18 cellular contexts compared by ENCODE assay signal in the genomic region with DNA sequence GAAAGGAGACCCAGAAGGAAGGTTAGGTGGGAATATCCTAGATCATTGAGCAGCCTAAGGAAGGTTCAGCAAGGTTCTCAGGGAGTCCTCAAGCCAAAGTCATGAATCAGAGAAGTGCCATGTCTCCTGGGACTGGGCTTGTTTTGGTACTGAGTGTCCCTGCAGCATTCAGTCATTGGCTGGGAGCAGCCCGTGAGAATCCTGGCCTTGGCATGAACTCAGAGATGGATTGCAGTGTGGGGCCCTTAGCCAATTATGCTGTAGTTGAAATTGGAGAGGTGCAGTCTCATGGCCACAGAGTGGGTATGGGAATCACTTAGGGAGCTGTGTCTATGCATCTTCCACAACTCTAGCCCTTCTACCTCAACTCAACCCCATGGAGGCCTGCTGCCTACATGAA. TPM values are rescaled to one million over a fixed set of nuclear protein-coding genes. Genes with fewer than 3 reads are reported as not detected.
A peak's percentile ranks its signal among the peaks of the same experiment; 100 is the strongest.
DNase-seq lines count a peak whose midpoint lies in the region; ATAC-seq and TF ChIP-seq lines count a peak whose summit lies in the region.
"Had no signal": no experiment of that assay in that cellular context is flagged by ENCODE, and none has a peak within 500 bp of the region (broad histone marks: within the 10 kb centered on the region; RNA-seq: fewer than 3 reads in every experiment).

No MANE protein-coding gene starts in this region.

- H3K9me3 Mint-ChIP-seq in naive thymus-derived CD4-positive, alpha-beta T cell: no peaks in the 10 kb centered on the region
- H3K9me3 Mint-ChIP-seq: activated CD4-positive, alpha-beta memory T cell treated with anti-CD3 and anti-CD28 coated beads, Interleukin-2, amount 10 ng/mL, durations not matched to agents 7 days and 5 days; activated T-helper 2 cell treated with anti-CD3 and anti-CD28 coated beads, Interferon-gamma antibody, Interleukin-2, Interleukin-4, amounts not matched to agents 10 μg/mL and 5 μg/mL and 100 μg/mL, durations not matched to agents 14 hours and 24 hours and 36 hours; type B pancreatic cell had no signal

- H3K4me3 ChIP-seq in fibroblast of pulmonary artery (replicated peaks; ENCODE audit: low read depth, low read length) (no peak overlapping the region), psoas muscle (no peak overlapping the region)
- no peak overlapping the region for H3K4me3 ChIP-seq in naive thymus-derived CD4-positive, alpha-beta T cell (ENCODE audit: low read length)
- H3K4me3 ChIP-seq: BLaER1 treated with 17β-estradiol and CSF1 and Interleukin-3, amounts not matched to agents 10 nM and 100 nM; mucosa of descending colon; pancreas had no signal

- peaks cover 37% of the 10 kb centered on the region for H3K4me1 ChIP-seq in psoas muscle
- no peaks in the 10 kb centered on the region for H3K4me1 ChIP-seq in naive thymus-derived CD4-positive, alpha-beta T cell (ENCODE audit: control insufficient read depth in 2 of 2, insufficient read depth in 2 of 2, low read length in 2 of 2)
- H3K4me1 ChIP-seq: BLaER1 treated with 17β-estradiol and CSF1 and Interleukin-3, amounts not matched to agents 10 nM and 100 nM; pancreas had no signal

- intact Hi-C loops in psoas muscle (cut with DNase I): no loop called here
- intact Hi-C loops in naive thymus-derived CD4-positive, alpha-beta T cell (cut with micrococcal nuclease): no loop called here

- no peaks in the 10 kb centered on the region for H3K9me3 ChIP-seq in psoas muscle
- H3K9me3 ChIP-seq in naive thymus-derived CD4-positive, alpha-beta T cell (ENCODE audit: control insufficient read depth in 2 of 3, low read length in 3 of 3): no peaks in the 10 kb centered on the region
- H3K9me3 ChIP-seq: BLaER1 treated with 17β-estradiol and CSF1 and Interleukin-3, amounts not matched to agents 10 nM and 100 nM; mucosa of descending colon; pancreas had no signal

- H3K27me3 ChIP-seq in psoas muscle (ENCODE audit: insufficient read depth in 3 of 3, low read length in 2 of 3): no peaks in the 10 kb centered on the region
- H3K27me3 ChIP-seq in naive thymus-derived CD4-positive, alpha-beta T cell (ENCODE audit: control insufficient read depth in 2 of 2, insufficient read depth in 2 of 2, low read length in 2 of 2): no peaks in the 10 kb centered on the region
- H3K27me3 ChIP-seq: BLaER1 treated with 17β-estradiol and CSF1 and Interleukin-3, amounts not matched to agents 10 nM and 100 nM; pancreas had no signal

- CTCF ChIA-PET in naive thymus-derived CD4-positive, alpha-beta T cell (lab: Charles Lee): no interaction called here

- peaks cover 31 to 43% (median 36%) of the 10 kb centered on the region in 5 donors for H3K27me3 Mint-ChIP-seq in naive thymus-derived CD4-positive, alpha-beta T cell
- H3K27me3 Mint-ChIP-seq: type B pancreatic cell had no signal

- H3K27ac ChIP-seq in psoas muscle: peak overlapping the region; percentile 46
- no peak overlapping the region for H3K27ac ChIP-seq in naive thymus-derived CD4-positive, alpha-beta T cell (ENCODE audit: low read depth, low read length)
- H3K27ac ChIP-seq: BLaER1 treated with 17β-estradiol and CSF1 and Interleukin-3, amounts not matched to agents 10 nM and 100 nM; pancreas had no signal

- no peaks in the 10 kb centered on the region for H3K36me3 Mint-ChIP-seq in naive thymus-derived CD4-positive, alpha-beta T cell
- H3K36me3 Mint-ChIP-seq: type B pancreatic cell had no signal

- no peak overlapping the region for H3K4me3 Mint-ChIP-seq in naive thymus-derived CD4-positive, alpha-beta T cell
- H3K4me3 Mint-ChIP-seq: activated CD4-positive, alpha-beta memory T cell treated with anti-CD3 and anti-CD28 coated beads, Interleukin-2, amount 10 ng/mL, durations not matched to agents 7 days and 5 days; type B pancreatic cell had no signal

- H3K36me3 ChIP-seq in psoas muscle (ENCODE audit: insufficient read depth in 1 of 2, low read depth in 1 of 2): no peaks in the 10 kb centered on the region
- no peaks in the 10 kb centered on the region for H3K36me3 ChIP-seq in naive thymus-derived CD4-positive, alpha-beta T cell (ENCODE audit: control insufficient read depth in 2 of 3, insufficient read depth in 3 of 3, low read length in 3 of 3)
- H3K36me3 ChIP-seq: BLaER1 treated with 17β-estradiol and CSF1 and Interleukin-3, amounts not matched to agents 10 nM and 100 nM; pancreas had no signal

- ATAC-seq in psoas muscle: peak; percentile 96 to 98 (median 97)
- no peak for ATAC-seq in naive thymus-derived CD4-positive, alpha-beta T cell
- ATAC-seq: mucosa of descending colon had no signal

- 13 to 17% (median 15%) methylated on average over 1 of the region's 1 CpG for WGBS in psoas muscle, 3 donors

- no peak overlapping the region for H3K27ac Mint-ChIP-seq in naive thymus-derived CD4-positive, alpha-beta T cell
- H3K27ac Mint-ChIP-seq: activated CD4-positive, alpha-beta memory T cell treated with anti-CD3 and anti-CD28 coated beads, Interleukin-2, amount 10 ng/mL, durations not matched to agents 7 days and 5 days; activated T-helper 2 cell treated with anti-CD3 and anti-CD28 coated beads, Interferon-gamma antibody, Interleukin-2, Interleukin-4, amounts not matched to agents 10 μg/mL and 5 μg/mL and 100 μg/mL, durations not matched to agents 14 hours and 24 hours and 36 hours; type B pancreatic cell had no signal

- POLR2A ChIA-PET in naive thymus-derived CD4-positive, alpha-beta T cell (lab: Charles Lee): no interaction called here

- no peak for TF ChIP-seq CTCF in fibroblast of pulmonary artery (IDR thresholded peaks at IDR 0.05; ENCODE audit: low read length, missing control alignments)
- no peak for TF ChIP-seq CTCF in psoas muscle (IDR thresholded peaks at IDR 0.05)

- H3K4me1 Mint-ChIP-seq in naive thymus-derived CD4-positive, alpha-beta T cell: no peaks in the 10 kb centered on the region
- H3K4me1 Mint-ChIP-seq: activated CD4-positive, alpha-beta memory T cell treated with anti-CD3 and anti-CD28 coated beads, Interleukin-2, amount 10 ng/mL, durations not matched to agents 7 days and 5 days had no signal

- peak; percentile 10 for DNase-seq in EL
- peak; percentile 14 for DNase-seq in NCI-H446 treated with DMSO at 0.1 percent for 48 hours (lab: John Stamatoyannopoulos, UW)
- DNase-seq in fibroblast of pulmonary artery (ENCODE audit: low read depth): peak; percentile 5
- DNase-seq in psoas muscle: peak; percentile 51 to 87
- DNase-seq in stimulated activated naive CD4-positive, alpha-beta T cell (lab: John Stamatoyannopoulos, UW): no peak
- no peak for DNase-seq in NAMALWA (ENCODE audit: low spot score)
- no peak for DNase-seq in naive thymus-derived CD4-positive, alpha-beta T cell
- DNase-seq in NCI-H774 (lab: John Stamatoyannopoulos, UW): no peak
- DNase-seq: activated CD4-positive, alpha-beta memory T cell treated with anti-CD3 and anti-CD28 coated beads, Interleukin-2, amount 10 ng/mL, durations not matched to agents 7 days and 5 days; DND-41; foreskin melanocyte; mucosa of descending colon; NCI-H1092; NCI-H526; pancreas had no signal

RNA-seq across cellular contexts. Expression of a gene that starts 17.0 kb away (rescaled TPM):
- 10 to 100 TPM; 66.0 to 76.1 (median 68.2) TPM for total RNA-seq in psoas muscle
- 10 to 100 TPM in 2 of 3 donors, 1 to 10 TPM in 1; 6.2 to 41.7 (median 10.5) TPM for polyA plus RNA-seq in psoas muscle
- total RNA-seq in naive thymus-derived CD4-positive, alpha-beta T cell: 10 to 100 TPM in 1 of 5 experiments, 1 to 10 TPM in 4; 4.0 to 19.1 (median 5.7) TPM
- 1 to 10 TPM in 1 of 2 donors, under 1 TPM in 1; 0.48 to 1.3 TPM for polyA plus RNA-seq in naive thymus-derived CD4-positive, alpha-beta T cell

Comparison
In these comparisons a context has a peak if more than half of its experiments do, and no peak if none do; other contexts are left out.
1. DNase-seq: peak in EL (single experiment), NCI-H446 treated with DMSO at 0.1 percent for 48 hours (single experiment), fibroblast of pulmonary artery (single experiment) and psoas muscle (2 of 2); none in stimulated activated naive CD4-positive, alpha-beta T cell (0 of 6), NAMALWA (single experiment), naive thymus-derived CD4-positive, alpha-beta T cell (0 of 9) and NCI-H774 (single experiment).